30 cellular contexts compared by ENCODE assay signal in the genomic region with DNA sequence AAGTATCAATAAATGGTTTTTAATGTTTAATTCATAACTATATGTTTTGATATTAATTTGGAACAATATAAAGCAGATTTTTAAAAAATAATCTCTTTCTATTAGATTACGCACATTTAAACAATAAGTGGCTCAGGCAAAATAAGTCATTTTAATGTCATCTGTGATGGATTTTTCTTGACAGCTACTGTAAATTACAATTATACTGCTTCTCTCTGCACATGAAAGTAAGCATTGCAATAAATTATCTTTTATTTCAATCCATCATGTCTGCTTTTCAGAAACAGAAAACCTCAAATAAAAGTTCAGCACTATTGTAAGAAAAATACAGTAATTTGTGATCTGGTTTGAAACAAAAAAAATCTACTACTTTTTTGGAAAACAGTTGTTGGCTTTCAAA. TPM values are rescaled to one million over a fixed set of nuclear protein-coding genes. Genes with fewer than 3 reads are reported as not detected.
"Had no signal": no experiment of that assay in that cellular context is flagged by ENCODE, and none has a peak within 500 bp of the region (broad histone marks: within the 10 kb centered on the region; RNA-seq: fewer than 3 reads in every experiment).

No MANE protein-coding gene starts in this region.

- H2AFZ ChIP-seq: neural progenitor cell, parathyroid adenoma had no signal

- H3K27me3 ChIP-seq: ovary, testis, tibial artery, uterus had no signal

- H3K4me3 ChIP-seq: neural progenitor cell, ovary, psoas muscle, right lobe of liver, sigmoid colon, smooth muscle cell, spleen, suprapubic skin, testis, tibial artery, transverse colon, upper lobe of right lung, uterus had no signal

- H3K9me3 ChIP-seq: ovary, psoas muscle, right lobe of liver, sigmoid colon, spleen, suprapubic skin, testis, tibial artery, transverse colon, upper lobe of right lung, uterus had no signal

- H3K4me2 ChIP-seq: neural progenitor cell, smooth muscle cell had no signal

- H3K4me1 ChIP-seq: neural progenitor cell, parathyroid adenoma, psoas muscle, right lobe of liver, sigmoid colon, spleen, suprapubic skin, testis, tibial artery, upper lobe of right lung, uterus had no signal

- H3K9ac ChIP-seq: neural progenitor cell, parathyroid adenoma had no signal

- H3K27ac ChIP-seq: neural progenitor cell, ovary, parathyroid adenoma, psoas muscle, right lobe of liver, sigmoid colon, spleen, suprapubic skin, testis, tibial artery, transverse colon, upper lobe of right lung, uterus had no signal

- H3K36me3 ChIP-seq: neural progenitor cell, ovary, right lobe of liver, sigmoid colon, spleen, suprapubic skin, tibial artery, transverse colon, upper lobe of right lung, uterus had no signal

- H3K79me2 ChIP-seq: parathyroid adenoma had no signal

- DNase-seq: naive thymus-derived CD4-positive, alpha-beta T cell; nephron progenitor cell; occipital lobe; ovary; posterior cingulate gyrus; psoas muscle; right cardiac atrium; right lobe of liver; sigmoid colon; spleen; stimulated activated CD4-positive, alpha-beta T cell treated with anti-CD3 and anti-CD28 coated beads, Interleukin-12 subunit alpha, Interleukin-12 subunit beta, amount 100 ng/mL, for 4 hours; stimulated activated CD4-positive, alpha-beta T cell treated with anti-CD3 and anti-CD28 coated beads, Interleukin-1b, Interleukin-23, amount 100 ng/mL, for 48 hours; stimulated activated CD4-positive, alpha-beta T cell treated with anti-CD3 and anti-CD28 coated beads, Interleukin-4, amount 100 ng/mL, for 1 hour; stimulated activated CD4-positive, alpha-beta T cell treated with anti-CD3 and anti-CD28 coated beads, Interleukin-4, amount 100 ng/mL, for 4 hours; stimulated activated CD8-positive, alpha-beta memory T cell treated with anti-CD3 and anti-CD28 coated beads, Interleukin-4, amount 100 ng/mL, for 48 hours; stimulated activated naive CD4-positive, alpha-beta T cell; stimulated activated naive CD8-positive, alpha-beta T cell treated with anti-CD3 and anti-CD28 coated beads, Interleukin-15, amount 100 ng/mL, for 72 hours; stimulated activated naive CD8-positive, alpha-beta T cell treated with anti-CD3 and anti-CD28 coated beads, Interleukin-15, Interleukin-2, amounts not matched to agents 100 U/mL and 50 U/mL, for 24 hours; substantia nigra; testis; tibial artery; transverse colon; upper lobe of right lung; uterus had no signal

- ATAC-seq: naive thymus-derived CD4-positive, alpha-beta T cell; natural killer cell treated with Interleukin-12 subunit alpha and Interleukin-12 subunit beta and Interleukin-15 and Interleukin-18, amount 100 ng/mL, for 72 hours; psoas muscle; right cardiac atrium; stimulated activated memory B cell treated with anti-CD40 and anti-IgM and Interleukin-4, amounts not matched to agents 10 μg/mL and 1 μg/mL and 100 μg/mL, for 72 hours; stimulated activated naive CD8-positive, alpha-beta T cell treated with anti-CD3 and anti-CD28 coated beads, Interleukin-15, amount 100 ng/mL, for 72 hours; stimulated activated naive CD8-positive, alpha-beta T cell treated with anti-CD3 and anti-CD28 coated beads, Interleukin-15, Interleukin-2, amounts not matched to agents 100 U/mL and 50 U/mL, for 24 hours; upper lobe of right lung had no signal

RNA-seq across cellular contexts. Expression of gene DLX1, which starts 11.1 kb away (rescaled TPM):
- polyA plus RNA-seq: naive thymus-derived CD4-positive, alpha-beta T cell had no signal

RNA-seq across cellular contexts. Expression of gene DLX2, which starts 28.4 kb away (rescaled TPM):
- polyA plus RNA-seq: naive thymus-derived CD4-positive, alpha-beta T cell; ovary; psoas muscle; right cardiac atrium had no signal
